ENCODE assay signal across 18 cellular contexts in genomic region chr18:79317718-79318117, GRCh38.
DNase-seq lines count a peak whose midpoint lies in the region; ATAC-seq and TF ChIP-seq lines count a peak whose summit lies in the region.
"Had no signal": no experiment of that assay in that cellular context is flagged by ENCODE, and none has a peak within 500 bp of the region (broad histone marks: within the 10 kb centered on the region; RNA-seq: fewer than 3 reads in every experiment).

No MANE protein-coding gene starts in this region.

- peaks cover 24 to 44% (median 28%) of the 10 kb centered on the region in 3 donors for H3K36me3 Mint-ChIP-seq in CD8-positive, alpha-beta memory T cell
- H3K36me3 Mint-ChIP-seq in naive thymus-derived CD4-positive, alpha-beta T cell = peaks cover 0 to 71% (median 54%) of the 10 kb centered on the region in 5 donors
- peaks cover 77% of the 10 kb centered on the region for H3K36me3 Mint-ChIP-seq in stimulated activated memory B cell treated with anti-CD40 and anti-IgM and Interleukin-4, amounts not matched to agents 10 μg/mL and 1 μg/mL and 100 μg/mL, for 72 hours

- H2AFZ ChIP-seq in Loucy (ENCODE audit: low read length) = no peak overlapping the region

- ATAC-seq in naive thymus-derived CD4-positive, alpha-beta T cell = no peak
- no peak for ATAC-seq in stimulated activated memory B cell treated with anti-CD40 and anti-IgM and Interleukin-4, amounts not matched to agents 10 μg/mL and 1 μg/mL and 100 μg/mL, for 72 hours

- TF ChIP-seq CTCF in Loucy (conservative IDR thresholded peaks at IDR 0.05; ENCODE audit: low read length) (no peak; the same call in 1 of the 2 replicates), choroid plexus epithelial cell (conservative IDR thresholded peaks at IDR 0.05; ENCODE audit: low read depth, low read length) (peak; percentile 33)

- H3K4me2 ChIP-seq in Loucy (ENCODE audit: low read depth, low read length, poor library complexity, severe bottlenecking) = peak overlapping the region; percentile 70
- H3K4me2 ChIP-seq: smooth muscle cell had no signal

- no peaks in the 10 kb centered on the region for H3K79me2 ChIP-seq in Loucy (ENCODE audit: insufficient read depth, low read length)

- no peaks in the 10 kb centered on the region for H3K9me2 ChIP-seq in Loucy (replicated peaks; ENCODE audit: low read depth, low read length)

- H3K4me3 Mint-ChIP-seq in CD8-positive, alpha-beta memory T cell = peak overlapping the region; percentile 55 to 80 (median 73)
- no peak overlapping the region for H3K4me3 Mint-ChIP-seq in naive thymus-derived CD4-positive, alpha-beta T cell
- no peak overlapping the region for H3K4me3 Mint-ChIP-seq in stimulated activated memory B cell treated with anti-CD40 and anti-IgM and Interleukin-4, amounts not matched to agents 10 μg/mL and 1 μg/mL and 100 μg/mL, for 72 hours
- H3K4me3 Mint-ChIP-seq: memory B cell had no signal

- POLR2A ChIA-PET in CD8-positive, alpha-beta memory T cell (lab: Charles Lee) = no interaction called here
- POLR2A ChIA-PET in naive thymus-derived CD4-positive, alpha-beta T cell (lab: Charles Lee) = no interaction called here

- no peaks in the 10 kb centered on the region; the same call in 1 of the 2 replicates for H3F3A ChIP-seq in Loucy (ENCODE audit: low read depth)

- no peaks in the 10 kb centered on the region for H3K9me3 ChIP-seq in CD8-positive, alpha-beta memory T cell (ENCODE audit: low read length)
- H3K9me3 ChIP-seq in Loucy (ENCODE audit: insufficient read depth, low read depth, low read length) = no peaks in the 10 kb centered on the region
- peaks cover 0 to 6% (median 0%) of the 10 kb centered on the region in 3 experiments for H3K9me3 ChIP-seq in naive thymus-derived CD4-positive, alpha-beta T cell (ENCODE audit: control insufficient read depth in 2 of 3, low read length in 3 of 3)

- CTCF ChIA-PET in CD8-positive, alpha-beta memory T cell (lab: Charles Lee) = no interaction called here
- CTCF ChIA-PET in naive thymus-derived CD4-positive, alpha-beta T cell (lab: Charles Lee) = no interaction called here

- H3K27me3 ChIP-seq in CD8-positive, alpha-beta memory T cell (ENCODE audit: insufficient read depth, low read length, poor library complexity, severe bottlenecking) = no peaks in the 10 kb centered on the region
- no peaks in the 10 kb centered on the region for H3K27me3 ChIP-seq in Loucy (ENCODE audit: insufficient read depth, low read length, poor library complexity, severe bottlenecking)
- H3K27me3 ChIP-seq in naive thymus-derived CD4-positive, alpha-beta T cell (ENCODE audit: control insufficient read depth in 2 of 2, insufficient read depth in 2 of 2, low read length in 2 of 2) = no peaks in the 10 kb centered on the region

- peak overlapping the region in 7 of 8 donors; percentile 12 to 93 (median 77) for H3K27ac Mint-ChIP-seq in CD8-positive, alpha-beta memory T cell
- peak overlapping the region in 6 of 9 donors; percentile 15 to 80 (median 62) for H3K27ac Mint-ChIP-seq in naive thymus-derived CD4-positive, alpha-beta T cell
- no peak overlapping the region for H3K27ac Mint-ChIP-seq in stimulated activated memory B cell treated with anti-CD40 and anti-IgM and Interleukin-4, amounts not matched to agents 10 μg/mL and 1 μg/mL and 100 μg/mL, for 72 hours
- H3K27ac Mint-ChIP-seq: memory B cell had no signal

- intact Hi-C loops in naive thymus-derived CD4-positive, alpha-beta T cell (cut with micrococcal nuclease) = no loop called here

- no peak overlapping the region for H3K4me3 ChIP-seq in CD8-positive, alpha-beta memory T cell (ENCODE audit: low read length)
- H3K4me3 ChIP-seq in Loucy (ENCODE audit: low read length, poor library complexity, severe bottlenecking) (peak overlapping the region; percentile 37), choroid plexus epithelial cell (ENCODE audit: low read depth, low read length) (no peak overlapping the region)
- no peak overlapping the region for H3K4me3 ChIP-seq in naive thymus-derived CD4-positive, alpha-beta T cell (ENCODE audit: low read length)
- H3K4me3 ChIP-seq: smooth muscle cell had no signal

- peaks cover 0 to 11% (median 0%) of the 10 kb centered on the region in 5 donors for H3K9me3 Mint-ChIP-seq in CD8-positive, alpha-beta memory T cell
- peaks cover 0 to 23% (median 7%) of the 10 kb centered on the region in 11 donors for H3K9me3 Mint-ChIP-seq in naive thymus-derived CD4-positive, alpha-beta T cell
- H3K9me3 Mint-ChIP-seq in stimulated activated memory B cell treated with anti-CD40 and anti-IgM and Interleukin-4, amounts not matched to agents 10 μg/mL and 1 μg/mL and 100 μg/mL, for 72 hours = peaks cover 6% of the 10 kb centered on the region

- H3K36me3 ChIP-seq in CD8-positive, alpha-beta memory T cell (ENCODE audit: insufficient read depth, low read length) = peaks cover 4% of the 10 kb centered on the region
- no peaks in the 10 kb centered on the region for H3K36me3 ChIP-seq in Loucy (ENCODE audit: insufficient read depth, low read length)
- peaks cover 0 to 28% (median 0%) of the 10 kb centered on the region in 3 experiments for H3K36me3 ChIP-seq in naive thymus-derived CD4-positive, alpha-beta T cell (ENCODE audit: control insufficient read depth in 2 of 3, insufficient read depth in 3 of 3, low read length in 3 of 3)

- no peak for DNase-seq in CD8-positive, alpha-beta memory T cell
- DNase-seq in choroid plexus epithelial cell (ENCODE audit: low read depth) (peak; percentile 38), COLO829 (ENCODE audit: low spot score) (no peak), NOMO-1 (lab: John Stamatoyannopoulos, UW; ENCODE audit: unreplicated experiment in 2 of 2) (no peak)
- no peak for DNase-seq in naive thymus-derived CD4-positive, alpha-beta T cell
- DNase-seq in activated effector memory CD4-positive, alpha-beta T cell treated with anti-CD3 and anti-CD28 coated beads, Interleukin-2, amount 50 U/mL, for 16 hours = no peak
- DNase-seq: activated CD4-positive, alpha-beta T cell treated with anti-CD3 and anti-CD28 coated beads, Interleukin-2, amount 50 U/mL, for 4 hours; activated gamma-delta T cell; COR-L47; NCI-H1436; NCI-H748 treated with DMSO at 0.1 percent for 48 hours; nucleus accumbens; T1000 had no signal

- no peaks in the 10 kb centered on the region for H4K20me1 ChIP-seq in Loucy (ENCODE audit: insufficient read depth, low read length, poor library complexity, severe bottlenecking)

- no peak overlapping the region for H3K9ac ChIP-seq in Loucy (ENCODE audit: low read depth, low read length, poor library complexity, severe bottlenecking)

- H3K27me3 Mint-ChIP-seq in CD8-positive, alpha-beta memory T cell = no peaks in the 10 kb centered on the region
- no peaks in the 10 kb centered on the region for H3K27me3 Mint-ChIP-seq in naive thymus-derived CD4-positive, alpha-beta T cell
- no peaks in the 10 kb centered on the region for H3K27me3 Mint-ChIP-seq in stimulated activated memory B cell treated with anti-CD40 and anti-IgM and Interleukin-4, amounts not matched to agents 10 μg/mL and 1 μg/mL and 100 μg/mL, for 72 hours
- H3K27me3 Mint-ChIP-seq: memory B cell had no signal

- H3K4me1 ChIP-seq in CD8-positive, alpha-beta memory T cell (ENCODE audit: insufficient read depth, low read length) = peaks cover 16% of the 10 kb centered on the region
- peaks cover 18% of the 10 kb centered on the region for H3K4me1 ChIP-seq in Loucy (ENCODE audit: insufficient read depth, low read length, poor library complexity, severe bottlenecking)
- peaks cover 0 to 7% of the 10 kb centered on the region in 2 donors for H3K4me1 ChIP-seq in naive thymus-derived CD4-positive, alpha-beta T cell (ENCODE audit: control insufficient read depth in 2 of 2, insufficient read depth in 2 of 2, low read length in 2 of 2)

- peaks cover 30 to 34% (median 31%) of the 10 kb centered on the region in 3 donors for H3K4me1 Mint-ChIP-seq in CD8-positive, alpha-beta memory T cell
- H3K4me1 Mint-ChIP-seq in naive thymus-derived CD4-positive, alpha-beta T cell = peaks cover 8 to 29% (median 17%) of the 10 kb centered on the region in 7 donors
- H3K4me1 Mint-ChIP-seq in stimulated activated memory B cell treated with anti-CD40 and anti-IgM and Interleukin-4, amounts not matched to agents 10 μg/mL and 1 μg/mL and 100 μg/mL, for 72 hours = no peaks in the 10 kb centered on the region
- H3K4me1 Mint-ChIP-seq: memory B cell had no signal

- no peak overlapping the region for H3K27ac ChIP-seq in CD8-positive, alpha-beta memory T cell (ENCODE audit: low read depth, low read length)
- H3K27ac ChIP-seq in naive thymus-derived CD4-positive, alpha-beta T cell (ENCODE audit: low read depth, low read length) = no peak overlapping the region
- H3K27ac ChIP-seq: epithelial cell of prostate had no signal

Comparison
In these comparisons a context has a peak if more than half of its experiments do, and no peak if none do; other contexts are left out.
1. H3K4me3 Mint-ChIP-seq: peak in CD8-positive, alpha-beta memory T cell (7 of 7); none in naive thymus-derived CD4-positive, alpha-beta T cell (0 of 10) and stimulated activated memory B cell treated with anti-CD40 and anti-IgM and Interleukin-4, amounts not matched to agents 10 μg/mL and 1 μg/mL and 100 μg/mL, for 72 hours (single experiment).